13 cellular contexts compared by ENCODE assay signal in genomic region chr11:75450236-75450635, GRCh38. TPM values are rescaled to one million over a fixed set of nuclear protein-coding genes. Genes with fewer than 3 reads are reported as not detected.
DNase-seq lines count a peak whose midpoint lies in the region; ATAC-seq and TF ChIP-seq lines count a peak whose summit lies in the region.
"Had no signal": no experiment of that assay in that cellular context is flagged by ENCODE, and none has a peak within 500 bp of the region (broad histone marks: within the 10 kb centered on the region; RNA-seq: fewer than 3 reads in every experiment).

No MANE protein-coding gene starts in this region.

- no peak overlapping the region for H3K4ac ChIP-seq in neuronal stem cell (ENCODE audit: low read length)

- no peak overlapping the region for H4K8ac ChIP-seq in neuronal stem cell (ENCODE audit: low read depth, low read length)

- no CpG with 5 or more reads among the region's 7 CpGs for WGBS in neuronal stem cell (ENCODE audit: extremely low coverage in 2 of 2, insufficient read length in 2 of 2, insufficient replicate concordance in 1 of 2), 2 donors

- H3K23ac ChIP-seq in neuronal stem cell (ENCODE audit: low read depth, low read length, poor library complexity) = no peak overlapping the region

- H3K4me2 ChIP-seq in neuronal stem cell (ENCODE audit: insufficient read depth, low read length, poor library complexity, severe bottlenecking) = no peak overlapping the region
- H3K4me2 ChIP-seq: BLaER1 treated with 17β-estradiol and CSF1 and Interleukin-3, amounts not matched to agents 10 nM and 100 nM had no signal

- intact Hi-C loops in Right ventricle myocardium inferior (cut with DNase I) = no loop called here

- H2BK120ac ChIP-seq in neuronal stem cell (ENCODE audit: low read depth, low read length) = no peak overlapping the region

- H2AK5ac ChIP-seq in neuronal stem cell (ENCODE audit: low read depth, low read length) = peak overlapping the region; percentile 93

- no peak overlapping the region for H3K18ac ChIP-seq in neuronal stem cell (ENCODE audit: low read length)

- H3K79me1 ChIP-seq in neuronal stem cell (ENCODE audit: low read depth, low read length) = peaks cover 2% of the 10 kb centered on the region

- H2BK5ac ChIP-seq in neuronal stem cell (ENCODE audit: low read length) = peak overlapping the region; percentile 58

- ATAC-seq in Right ventricle myocardium inferior = no peak
- ATAC-seq in HG02938 (IDR thresholded peaks at IDR 0.05; ENCODE audit: unreplicated experiment) = no peak
- ATAC-seq: CD8-positive, alpha-beta T cell; HCT116 had no signal

- H3K36me3 ChIP-seq in right atrium auricular region = no peaks in the 10 kb centered on the region
- no peaks in the 10 kb centered on the region for H3K36me3 ChIP-seq in neuronal stem cell (replicated peaks in 1 of 2; ENCODE audit: control insufficient read depth in 2 of 2, insufficient read depth in 2 of 2, low read length in 2 of 2)

- H2BK15ac ChIP-seq in neuronal stem cell (ENCODE audit: low read length) = peak overlapping the region; percentile 79

- H4K91ac ChIP-seq in neuronal stem cell (ENCODE audit: low read depth, low read length, poor library complexity) = peak overlapping the region; percentile 40

- no peaks in the 10 kb centered on the region for H3K9me3 ChIP-seq in right atrium auricular region
- H3K9me3 ChIP-seq in neuronal stem cell (replicated peaks in 1 of 2; ENCODE audit: control insufficient read depth in 2 of 2, insufficient read depth in 1 of 2, low read depth in 1 of 2, low read length in 2 of 2) = no peaks in the 10 kb centered on the region
- H3K9me3 ChIP-seq: BLaER1 treated with 17β-estradiol and CSF1 and Interleukin-3, amounts not matched to agents 10 nM and 100 nM had no signal

- H3K27me3 ChIP-seq in right atrium auricular region (no peaks in the 10 kb centered on the region), neuronal stem cell (ENCODE audit: control insufficient read depth in 3 of 3, insufficient read depth in 3 of 3, low read depth in 1 of 3, low read length in 3 of 3) (peaks cover 0 to 48% (median 0%) of the 10 kb centered on the region in 3 experiments)
- H3K27me3 ChIP-seq: BLaER1 treated with 17β-estradiol and CSF1 and Interleukin-3, amounts not matched to agents 10 nM and 100 nM had no signal

- H3K4me1 ChIP-seq in right atrium auricular region (no peaks in the 10 kb centered on the region), neuronal stem cell (ENCODE audit: control insufficient read depth in 2 of 2, insufficient read depth in 1 of 2, low read depth in 1 of 2, low read length in 2 of 2) (peaks cover 0 to 8% of the 10 kb centered on the region in 2 donors)
- H3K4me1 ChIP-seq: BLaER1 treated with 17β-estradiol and CSF1 and Interleukin-3, amounts not matched to agents 10 nM and 100 nM had no signal

- DNase-seq in Right ventricle myocardium inferior (ENCODE audit: missing footprints) (peak; percentile 62), right atrium auricular region (ENCODE audit: low spot score) (no peak), epithelial cell of esophagus (ENCODE audit: low read depth) (peak; percentile 37), neuronal stem cell (ENCODE audit: low spot score) (no peak), germinal center (ENCODE audit: low spot score) (no peak), OCI-M1 (lab: John Stamatoyannopoulos, UW) (no peak)
- DNase-seq: CD8-positive, alpha-beta T cell; HFFc6; IMR-90 had no signal

- H3K4me3 ChIP-seq in right atrium auricular region (no peak overlapping the region), epithelial cell of esophagus (ENCODE audit: low read length) (no peak overlapping the region), neuronal stem cell (ENCODE audit: low read length in 2 of 2) (no peak overlapping the region)
- H3K4me3 ChIP-seq: BLaER1 treated with 17β-estradiol and CSF1 and Interleukin-3, amounts not matched to agents 10 nM and 100 nM had no signal

- peak overlapping the region; percentile 33 for H3K14ac ChIP-seq in neuronal stem cell (ENCODE audit: low read length)

- H2BK12ac ChIP-seq in neuronal stem cell (ENCODE audit: low read length) = no peak overlapping the region

- H3K9ac ChIP-seq in neuronal stem cell (ENCODE audit: low read depth, low read length, poor library complexity) = peak overlapping the region; percentile 55
- H3K9ac ChIP-seq: BLaER1 treated with 17β-estradiol and CSF1 and Interleukin-3, amounts not matched to agents 10 nM and 100 nM had no signal

- H2AFZ ChIP-seq in neuronal stem cell (ENCODE audit: low read length) = no peak overlapping the region

- H3K27ac ChIP-seq in right atrium auricular region = no peak overlapping the region
- no peak overlapping the region for H3K27ac ChIP-seq in neuronal stem cell (replicated peaks; ENCODE audit: low read length)
- H3K27ac ChIP-seq: 22Rv1; BLaER1 treated with 17β-estradiol and CSF1 and Interleukin-3, amounts not matched to agents 10 nM and 100 nM had no signal

- TF ChIP-seq CTCF in right atrium auricular region (IDR thresholded peaks at IDR 0.05) (no peak), epithelial cell of esophagus (IDR thresholded peaks at IDR 0.05; ENCODE audit: insufficient read depth, low read depth, low read length, missing control alignments) (no peak)

RNA-seq across cellular contexts. Expression of gene KLHL35, which starts 17.2 kb away (rescaled TPM):
- 0.68 TPM for total RNA-seq in Right ventricle myocardium inferior
- 1 to 10 TPM in 1 of 2 donors, under 1 TPM in 1; 0.20 to 1.4 TPM for total RNA-seq in right atrium auricular region
- 1.2 TPM for polyA plus RNA-seq in neuronal stem cell (2013, experiment 1 of 2)
- polyA plus RNA-seq in neuronal stem cell (2013, experiment 2 of 2) = 1.5 TPM
- total RNA-seq: HFFc6 had no signal

RNA-seq across cellular contexts. Expression of gene RPS3, which starts 50.9 kb away (rescaled TPM):
- total RNA-seq in Right ventricle myocardium inferior (972 TPM), right atrium auricular region (100 to 1,000 TPM; 391 to 983 TPM)
- 5,741 TPM for polyA plus RNA-seq in neuronal stem cell (2013, experiment 1 of 2)
- 5,744 TPM for polyA plus RNA-seq in neuronal stem cell (2013, experiment 2 of 2)

Comparison
In these comparisons a context has a peak if more than half of its experiments do, and no peak if none do; other contexts are left out.
1. DNase-seq: peak in Right ventricle myocardium inferior (single experiment) and epithelial cell of esophagus (single experiment); none in right atrium auricular region (single experiment), neuronal stem cell (single experiment), germinal center (single experiment) and OCI-M1 (single experiment).